In genomic region chr2:166563894-166564293, GRCh38 we compare ENCODE assay signal across 16 cellular contexts.
DNase-seq lines count a peak whose midpoint lies in the region; ATAC-seq and TF ChIP-seq lines count a peak whose summit lies in the region.
"Had no signal": no experiment of that assay in that cellular context is flagged by ENCODE, and none has a peak within 500 bp of the region (broad histone marks: within the 10 kb centered on the region; RNA-seq: fewer than 3 reads in every experiment).

No MANE protein-coding gene starts in this region.

- no peak for TF ChIP-seq CTCF in mammary epithelial cell (conservative IDR thresholded peaks at IDR 0.05 in 1 of 2, IDR thresholded peaks at IDR 0.05 in 1 of 2; ENCODE audit: extremely low read depth in 1 of 2, insufficient read depth in 1 of 2, low read depth in 1 of 2, low read length in 2 of 2)

- H3K27me3 ChIP-seq in mammary epithelial cell (ENCODE audit: insufficient read depth, low read length) = no peaks in the 10 kb centered on the region
- H3K27me3 ChIP-seq: BLaER1 treated with 17β-estradiol and CSF1 and Interleukin-3, amounts not matched to agents 10 nM and 100 nM had no signal

- in situ Hi-C loops in mammary epithelial cell (cut with MboI; ENCODE audit: low sequenced_read_pairs in 2 of 2) = no loop called here

- DNase-seq in A172 (ENCODE audit: low spot score) = peak; percentile 27
- DNase-seq in HT1080 (ENCODE audit: low read depth) = peak; percentile 58
- DNase-seq in mammary epithelial cell = peak; percentile 3
- DNase-seq in glomerular visceral epithelial cell (ENCODE audit: extremely low spot score) = peak; percentile 7
- DNase-seq in mucosa of gallbladder (ENCODE audit: low spot score) = no peak
- DNase-seq: 8988T; ACHN; CD4-positive, CD25-positive, alpha-beta regulatory T cell; DMS53; HCEC 1CT; HFFc6; IMR-90 had no signal

- H3K4me2 ChIP-seq in mammary epithelial cell (ENCODE audit: insufficient read depth, low read depth, low read length) = no peak overlapping the region
- H3K4me2 ChIP-seq: BLaER1 treated with 17β-estradiol and CSF1 and Interleukin-3, amounts not matched to agents 10 nM and 100 nM had no signal

- H3K9ac ChIP-seq in mammary epithelial cell (ENCODE audit: insufficient read depth, low read length) = no peak overlapping the region
- H3K9ac ChIP-seq: BLaER1 treated with 17β-estradiol and CSF1 and Interleukin-3, amounts not matched to agents 10 nM and 100 nM had no signal

- no peaks in the 10 kb centered on the region for H3K9me3 ChIP-seq in mammary epithelial cell (replicated peaks; ENCODE audit: insufficient read depth, low read length)
- H3K9me3 ChIP-seq: BLaER1 treated with 17β-estradiol and CSF1 and Interleukin-3, amounts not matched to agents 10 nM and 100 nM had no signal

- dilution Hi-C loops in mammary epithelial cell (cut with HindIII; ENCODE audit: low sequenced_read_pairs) = no loop called here

- ATAC-seq in GM21529 (IDR thresholded peaks at IDR 0.05; ENCODE audit: unreplicated experiment) (no peak), GM18517 (IDR thresholded peaks at IDR 0.05; ENCODE audit: unreplicated experiment) (no peak)
- ATAC-seq: GM12878 had no signal

- H2AFZ ChIP-seq in mammary epithelial cell (ENCODE audit: low read depth, low read length) = no peak overlapping the region

- H3K36me3 ChIP-seq in mammary epithelial cell (ENCODE audit: insufficient read depth, low read length) = no peaks in the 10 kb centered on the region
- H3K36me3 ChIP-seq: BLaER1 treated with 17β-estradiol and CSF1 and Interleukin-3, amounts not matched to agents 10 nM and 100 nM had no signal

- intact Hi-C loops in mammary epithelial cell (cut with micrococcal nuclease) = no loop called here

- no peak overlapping the region for H3K27ac ChIP-seq in mammary epithelial cell (ENCODE audit: insufficient read depth, low read depth, low read length)
- H3K27ac ChIP-seq: BLaER1 treated with 17β-estradiol and CSF1 and Interleukin-3, amounts not matched to agents 10 nM and 100 nM had no signal

- BruUV-seq in mammary epithelial cell (replicated peaks; lab: Mats Ljungman, UMichigan) = no TSS peak

- CTCF ChIA-PET in mammary epithelial cell (lab: Charles Lee; ENCODE audit: low non-redundant PET) = no interaction called here

- WGBS in mammary epithelial cell (ENCODE audit: low coverage, missing lambda C conversion rate) = 25% methylated on average over 2 of the region's 2 CpGs

- H3K4me3 ChIP-seq in mammary epithelial cell (replicated peaks in 1 of 3; ENCODE audit: insufficient read depth in 1 of 3, low read depth in 2 of 3, low read length in 3 of 3) = no peak overlapping the region
- H3K4me3 ChIP-seq: BLaER1 treated with 17β-estradiol and CSF1 and Interleukin-3, amounts not matched to agents 10 nM and 100 nM; GM12878 had no signal

- H3K79me2 ChIP-seq in mammary epithelial cell (ENCODE audit: insufficient read depth, low read length) = no peaks in the 10 kb centered on the region

- no peaks in the 10 kb centered on the region for H3K4me1 ChIP-seq in mammary epithelial cell (ENCODE audit: insufficient read depth, low read length)

- H4K20me1 ChIP-seq in mammary epithelial cell (ENCODE audit: insufficient read depth, low read length) = no peaks in the 10 kb centered on the region
- H4K20me1 ChIP-seq: BLaER1 treated with 17β-estradiol and CSF1 and Interleukin-3, amounts not matched to agents 10 nM and 100 nM had no signal
